In the genomic region with DNA sequence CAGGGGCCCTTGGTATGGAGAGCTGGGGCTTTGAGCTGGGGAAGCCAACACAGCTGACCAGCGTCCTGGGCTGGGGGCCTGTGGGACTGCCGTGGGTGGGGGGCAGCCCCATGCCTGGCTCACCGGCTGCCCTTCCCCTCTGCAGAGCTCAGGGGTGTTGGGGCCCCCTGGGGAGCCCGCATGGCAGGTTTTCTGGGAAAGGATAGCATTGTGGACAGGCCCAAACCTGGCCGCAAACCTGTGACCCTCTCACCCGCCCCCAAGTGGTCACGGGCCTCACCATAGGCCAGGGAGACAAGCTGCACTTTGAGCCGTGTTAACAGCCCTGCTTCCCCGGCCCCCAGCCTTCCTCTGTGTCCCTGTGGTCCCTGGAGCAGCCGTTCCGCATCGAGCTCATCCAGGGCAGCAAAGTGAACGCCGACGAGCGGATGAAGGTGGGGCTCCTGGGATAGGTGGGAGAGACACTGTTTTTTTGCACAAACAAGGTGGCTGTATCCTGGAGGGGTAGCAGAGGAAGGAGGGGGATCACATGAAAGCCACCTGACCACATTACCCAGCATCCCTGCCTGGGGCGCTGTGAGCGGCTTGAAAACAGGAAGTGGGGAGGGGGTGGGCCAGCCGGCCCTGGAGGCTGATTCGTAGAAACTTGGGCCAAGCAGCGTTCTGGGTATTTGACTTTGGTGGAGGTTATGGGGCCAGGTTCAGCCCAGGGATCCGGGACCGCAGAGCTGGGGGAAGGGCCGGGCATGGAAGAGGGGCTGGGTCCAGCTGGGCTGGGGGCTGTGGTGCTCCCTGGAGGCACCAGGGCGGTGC, we compare ENCODE assay signal across 8 cellular contexts.
DNase-seq lines count a peak whose midpoint lies in the region; ATAC-seq and TF ChIP-seq lines count a peak whose summit lies in the region.

No MANE protein-coding gene starts in this region.

- WGBS in lower leg skin, 2 donors, result 68 to 69% methylated on average over 24 of the region's 25 CpGs

- H3K27ac Mint-ChIP-seq in T-cell, result peak overlapping the region; percentile 100
- H3K27ac Mint-ChIP-seq in activated naive CD8-positive, alpha-beta T cell treated with anti-CD3 and anti-CD28 coated beads, Interleukin-2, amount 10 ng/mL, durations not matched to agents 7 days and 5 days, result peak overlapping the region; percentile 99

- H3K4me3 ChIP-seq in lower leg skin (ENCODE audit: low read depth, poor library complexity, severe bottlenecking), result no peak overlapping the region

- no peaks in the 10 kb centered on the region for H3K27me3 Mint-ChIP-seq in T-cell
- no peaks in the 10 kb centered on the region for H3K27me3 Mint-ChIP-seq in activated naive CD8-positive, alpha-beta T cell treated with anti-CD3 and anti-CD28 coated beads, Interleukin-2, amount 10 ng/mL, durations not matched to agents 7 days and 5 days

- CTCF ChIA-PET in T-cell (lab: Charles Lee), result interaction anchor here (0.6 to 1.2 kb wide), 3 partner anchors 10 to 259 kb away, joined by 3 read pairs; no protein-coding TSS in a partner anchor

- DNase-seq in T-cell (peak; percentile 81 to 97 (median 92)), lower leg skin (ENCODE audit: low spot score in 2 of 2) (peak; percentile 75 to 94), NCI-H2029 treated with DMSO at 0.1 percent for 48 hours (lab: John Stamatoyannopoulos, UW) (no peak)
- peak; percentile 85 for DNase-seq in activated naive CD8-positive, alpha-beta T cell treated with anti-CD3 and anti-CD28 coated beads, Interleukin-2, amount 10 ng/mL, durations not matched to agents 7 days and 5 days
- peak; percentile 74 for DNase-seq in stimulated activated CD8-positive, alpha-beta memory T cell treated with anti-CD3 and anti-CD28 coated beads, Interleukin-15, amount 100 ng/mL, for 1 hour (ENCODE audit: low read depth)

- no peaks in the 10 kb centered on the region for H3K9me3 ChIP-seq in ES-I3 (ENCODE audit: control insufficient read depth, insufficient read depth, low read length)

- H3K36me3 Mint-ChIP-seq in T-cell, result peaks cover 25% of the 10 kb centered on the region
- H3K36me3 Mint-ChIP-seq in activated naive CD8-positive, alpha-beta T cell treated with anti-CD3 and anti-CD28 coated beads, Interleukin-2, amount 10 ng/mL, durations not matched to agents 7 days and 5 days, result peaks cover 60% of the 10 kb centered on the region

- POLR2A ChIA-PET in T-cell (lab: Charles Lee), result interaction anchor here (0.6 kb wide), 2 partner anchors 86 to 157 kb away, joined by 3 read pairs; no protein-coding TSS in a partner anchor
- POLR2A ChIA-PET in activated naive CD8-positive, alpha-beta T cell treated with anti-CD3 and anti-CD28 coated beads, Interleukin-2, amount 10 ng/mL, durations not matched to agents 7 days and 5 days (lab: Charles Lee), result interaction anchor here (0.5 to 9.8 kb wide), 17 partner anchors 11 to 155 kb away, joined by 3 to 346 read pairs (median 6); a partner anchor contains a TSS

- no peaks in the 10 kb centered on the region for H3K9me3 Mint-ChIP-seq in T-cell
- no peaks in the 10 kb centered on the region for H3K9me3 Mint-ChIP-seq in activated naive CD8-positive, alpha-beta T cell treated with anti-CD3 and anti-CD28 coated beads, Interleukin-2, amount 10 ng/mL, durations not matched to agents 7 days and 5 days

- ATAC-seq in HG02678 (IDR thresholded peaks at IDR 0.05; ENCODE audit: unreplicated experiment) (peak; percentile 83), T-cell (replicated peaks in 1 of 4) (peak; percentile 77 to 84 (median 81)), HG03442 (IDR thresholded peaks at IDR 0.05; ENCODE audit: unreplicated experiment) (no peak)
- peak; percentile 67 for ATAC-seq in activated naive CD8-positive, alpha-beta T cell treated with anti-CD3 and anti-CD28 coated beads, Interleukin-2, amount 10 ng/mL, durations not matched to agents 7 days and 5 days (ENCODE audit: low read depth)

- intact Hi-C loops in lower leg skin (cut with DNase I; ENCODE audit: low total_unique reads), result no loop called here

- H3K36me3 ChIP-seq in ES-I3 (ENCODE audit: insufficient read depth, low read length), result peaks cover 6% of the 10 kb centered on the region; the same call in 1 of the 2 replicates

- TF ChIP-seq POLR2A in lower leg skin (IDR thresholded peaks at IDR 0.05), result no peak

- peaks cover 55 to 80% (median 76%) of the 10 kb centered on the region in 3 donors for H3K4me1 Mint-ChIP-seq in T-cell
- H3K4me1 Mint-ChIP-seq in activated naive CD8-positive, alpha-beta T cell treated with anti-CD3 and anti-CD28 coated beads, Interleukin-2, amount 10 ng/mL, durations not matched to agents 7 days and 5 days, result peaks cover 53% of the 10 kb centered on the region

- H3K4me1 ChIP-seq in ES-I3 (ENCODE audit: insufficient read depth, low read length), result peaks cover 23% of the 10 kb centered on the region; the same call in 1 of the 2 replicates

- peak overlapping the region; percentile 4; the same call in 1 of the 2 replicates for H3K9ac ChIP-seq in ES-I3 (ENCODE audit: low read depth, low read length)

- peak overlapping the region; percentile 84 to 95 (median 94) for H3K4me3 Mint-ChIP-seq in T-cell
- H3K4me3 Mint-ChIP-seq in activated naive CD8-positive, alpha-beta T cell treated with anti-CD3 and anti-CD28 coated beads, Interleukin-2, amount 10 ng/mL, durations not matched to agents 7 days and 5 days, result peak overlapping the region; percentile 95

- TF ChIP-seq CTCF in lower leg skin (IDR thresholded peaks at IDR 0.05), result no peak
